ENCODE assay signal across 8 cellular contexts in the genomic region with DNA sequence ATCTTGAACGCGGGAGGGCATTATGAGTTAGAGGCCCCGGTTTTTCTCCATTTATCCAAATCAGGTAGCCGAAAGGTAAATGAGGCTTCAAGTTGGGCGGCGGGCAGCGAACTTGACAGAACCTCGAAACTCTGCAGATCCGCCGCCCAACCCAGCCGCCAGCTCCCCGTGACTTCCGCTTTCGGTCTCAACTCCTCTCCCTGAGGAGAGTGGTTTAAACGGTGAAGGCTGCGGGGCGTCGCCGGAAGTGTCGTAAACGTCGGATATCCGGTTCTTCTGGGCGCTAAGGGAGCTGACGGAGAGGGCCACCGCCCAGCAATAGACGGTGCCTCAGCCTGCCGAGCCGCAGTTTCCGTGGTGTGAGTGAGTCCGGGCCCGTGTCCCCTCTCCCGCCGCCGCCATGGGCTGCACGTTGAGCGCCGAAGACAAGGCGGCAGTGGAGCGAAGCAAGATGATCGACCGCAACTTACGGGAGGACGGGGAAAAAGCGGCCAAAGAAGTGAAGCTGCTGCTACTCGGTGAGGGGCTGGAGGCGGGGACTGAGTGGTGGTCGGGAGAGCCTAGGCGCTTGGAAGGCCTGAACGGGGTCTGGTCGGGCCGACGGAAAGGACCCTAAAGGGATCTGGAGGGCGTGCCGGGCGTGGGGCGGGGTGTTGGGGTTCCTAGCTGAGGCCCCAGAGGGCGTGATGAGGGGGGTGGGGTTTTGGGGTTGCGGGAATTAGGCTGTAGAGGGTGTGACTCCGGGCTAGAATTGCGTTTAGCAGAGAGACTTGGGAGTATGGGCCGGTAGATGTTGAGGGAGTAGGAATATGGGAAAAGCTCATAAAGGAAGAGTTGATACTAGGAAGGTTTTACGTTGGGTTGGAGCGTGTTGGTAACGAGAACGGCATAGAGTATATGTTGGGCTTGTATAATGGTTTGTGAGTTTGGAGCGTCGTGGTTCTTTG. TPM values are rescaled to one million over a fixed set of nuclear protein-coding genes. Genes with fewer than 3 reads are reported as not detected.
DNase-seq lines count a peak whose midpoint lies in the region; TF ChIP-seq lines count a peak whose summit lies in the region.

Gene GNAI3 (plus strand): TSS at position 295 of the 947 bp plus-strand sequence. CDS start 106 bp downstream, at position 401.

- peak within 1 kb of the TSS; percentile 90 for H3K27ac ChIP-seq in SJSA1

- H3K36me3 ChIP-seq in SJSA1 (peaks cover 7% of the 10 kb centered on the region; the same call in 1 of the 2 replicates), neuron (ENCODE audit: insufficient read depth, low read length) (no peaks in the 10 kb centered on the region)

- H3K4me3 ChIP-seq in HFF-Myc (replicated peaks; ENCODE audit: low read depth, low read length) (peak within 1 kb of the TSS; percentile 97), SJSA1 (peak within 1 kb of the TSS; percentile 89), neuron (ENCODE audit: low read length) (peak within 1 kb of the TSS; percentile 67)

- peaks cover 41% of the 10 kb centered on the region for H3K4me1 Mint-ChIP-seq in activated naive CD4-positive, alpha-beta T cell treated with anti-CD3 and anti-CD28 coated beads for 36 hours (ENCODE audit: low read depth)

- H3K36me3 Mint-ChIP-seq in activated naive CD4-positive, alpha-beta T cell treated with anti-CD3 and anti-CD28 coated beads for 36 hours (ENCODE audit: low read depth), result peaks cover 5% of the 10 kb centered on the region

- no peaks in the 10 kb centered on the region for H3K9me3 Mint-ChIP-seq in activated naive CD4-positive, alpha-beta T cell treated with anti-CD3 and anti-CD28 coated beads for 36 hours

- no peaks in the 10 kb centered on the region for H3K27me3 Mint-ChIP-seq in activated naive CD4-positive, alpha-beta T cell treated with anti-CD3 and anti-CD28 coated beads for 36 hours (ENCODE audit: low read depth)

- DNase-seq in GM04503 (ENCODE audit: low read depth), result peak; percentile 77
- DNase-seq in HFF-Myc (ENCODE audit: extremely low read depth, low read depth), result peak; percentile 84
- peak; percentile 97 for DNase-seq in MV-4-11 (lab: John Stamatoyannopoulos, UW)
- DNase-seq in SJSA1 (ENCODE audit: low read depth in 1 of 2, low spot score in 2 of 2), result peak; percentile 93 to 95
- peak; percentile 98 for DNase-seq in activated naive CD4-positive, alpha-beta T cell treated with anti-CD3 and anti-CD28 coated beads for 36 hours
- peak; percentile 96 for DNase-seq in foreskin melanocyte
- peak; percentile 96 for DNase-seq in stromal cell of bone marrow (ENCODE audit: low read depth)

- H3K27me3 ChIP-seq in SJSA1 (replicated peaks) (no peaks in the 10 kb centered on the region), neuron (ENCODE audit: insufficient read depth, low read length) (no peaks in the 10 kb centered on the region)

- CTCF ChIA-PET in activated naive CD4-positive, alpha-beta T cell treated with anti-CD3 and anti-CD28 coated beads for 36 hours (lab: Charles Lee), result interaction anchor here (0.6 to 3.2 kb wide), 19 partner anchors 10 to 1044 kb away, joined by 3 to 17 read pairs (median 4); partner anchors contain the start of genes AHCYL1, CYB561D1 and GSTM4

- peak within 1 kb of the TSS; percentile 2 for H2AFZ ChIP-seq in neuron (ENCODE audit: low read depth, low read length)

- no peak for TF ChIP-seq CTCF in HFF-Myc (IDR thresholded peaks at IDR 0.05; ENCODE audit: low read depth, low read length, missing control alignments)

- H3K4me1 ChIP-seq in SJSA1 (replicated peaks) (peaks cover 15% of the 10 kb centered on the region), neuron (ENCODE audit: insufficient read depth, low read length) (peaks cover 32% of the 10 kb centered on the region)

- H3K4me3 Mint-ChIP-seq in activated naive CD4-positive, alpha-beta T cell treated with anti-CD3 and anti-CD28 coated beads for 36 hours, result peak within 1 kb of the TSS; percentile 91

- H3K9me3 ChIP-seq in SJSA1 (replicated peaks) (no peaks in the 10 kb centered on the region), neuron (ENCODE audit: low read length) (no peaks in the 10 kb centered on the region)

- intact Hi-C loops in activated naive CD4-positive, alpha-beta T cell treated with anti-CD3 and anti-CD28 coated beads for 36 hours (cut with micrococcal nuclease), result loop anchor here (1.0 to 5.0 kb wide), 7 partner anchors 65 to 486 kb away; partner anchors contain the start of genes AMPD2, ATXN7L2, GNAT2 and PSMA5

- peak within 1 kb of the TSS; percentile 88 for H3K27ac Mint-ChIP-seq in activated naive CD4-positive, alpha-beta T cell treated with anti-CD3 and anti-CD28 coated beads for 36 hours

RNA-seq across cellular contexts. Expression of gene GNAI3, which starts in this region (rescaled TPM):
- 13.1 and 17.9 TPM in 2 replicates for total RNA-seq in SJSA1 (2014; rRNA removed; shearing (Covaris generic))
- 1 to 10 TPM; 8.0 to 8.5 TPM for total RNA-seq in activated naive CD4-positive, alpha-beta T cell treated with anti-CD3 and anti-CD28 coated beads for 36 hours

Comparison
In these comparisons a context has a peak if more than half of its experiments do, and no peak if none do; other contexts are left out.
1. Peak in every context shown above with its lines: DNase-seq, H3K4me3 ChIP-seq and H3K27ac ChIP-seq.